23 cellular contexts compared by ENCODE assay signal in genomic region chr20:14984305-14984704, GRCh38.
"Had no signal": no experiment of that assay in that cellular context is flagged by ENCODE, and none has a peak within 500 bp of the region (broad histone marks: within the 10 kb centered on the region; RNA-seq: fewer than 3 reads in every experiment).

No MANE protein-coding gene starts in this region.

- H3K9ac ChIP-seq: KMS-11 had no signal

- H3K4me2 ChIP-seq: KMS-11 had no signal

- DNase-seq: activated B cell treated with CpG ODN at 0.5 μM for 24 hours; activated CD4-positive, alpha-beta memory T cell treated with anti-CD3 and anti-CD28 coated beads for 36 hours; activated CD4-positive, alpha-beta T cell treated with anti-CD3 and anti-CD28 coated beads for 1 hour; activated CD4-positive, alpha-beta T cell treated with anti-CD3 and anti-CD28 coated beads, Interleukin-2, amount 10 ng/mL, durations not matched to agents 24 days and 14 days; activated CD8-positive, alpha-beta memory T cell treated with anti-CD3 and anti-CD28 coated beads for 24 hours; activated effector memory CD4-positive, alpha-beta T cell treated with anti-CD3 and anti-CD28 coated beads, Interleukin-2, amount 50 U/mL, for 16 hours; activated naive CD4-positive, alpha-beta T cell treated with Interleukin-2 at 50 U/mL for 16 hours; activated naive CD8-positive, alpha-beta T cell treated with anti-CD3 and anti-CD28 coated beads for 36 hours; activated T-cell treated with anti-CD3 and anti-CD28 coated beads, Interleukin-2, amount 50 U/mL, for 4 hours; caudate nucleus; NCI-H1092; NCI-H1417; NCI-H1930; NCI-H2171; NCI-H2227 treated with DMSO at 0.1 percent for 48 hours; NCI-H526; NCI-H82; SIG-M5; T-cell; T-helper 2 cell; T1000 had no signal

- H3K27ac ChIP-seq: KMS-11 had no signal

- H3K27ac Mint-ChIP-seq: activated B cell treated with CpG ODN at 0.5 μM for 24 hours; activated CD4-positive, alpha-beta memory T cell treated with anti-CD3 and anti-CD28 coated beads for 36 hours; activated CD4-positive, alpha-beta T cell treated with anti-CD3 and anti-CD28 coated beads, Interleukin-2, amount 10 ng/mL, durations not matched to agents 24 days and 14 days; activated naive CD8-positive, alpha-beta T cell treated with anti-CD3 and anti-CD28 coated beads for 36 hours; T-cell had no signal

- H3K36me3 Mint-ChIP-seq: activated CD4-positive, alpha-beta memory T cell treated with anti-CD3 and anti-CD28 coated beads for 36 hours; T-cell had no signal

- H3K27me3 Mint-ChIP-seq: activated CD4-positive, alpha-beta memory T cell treated with anti-CD3 and anti-CD28 coated beads for 36 hours; activated CD4-positive, alpha-beta T cell treated with anti-CD3 and anti-CD28 coated beads, Interleukin-2, amount 10 ng/mL, durations not matched to agents 24 days and 14 days; activated naive CD8-positive, alpha-beta T cell treated with anti-CD3 and anti-CD28 coated beads for 36 hours; T-cell had no signal

- H3K4me3 Mint-ChIP-seq: activated B cell treated with CpG ODN at 0.5 μM for 24 hours; activated CD4-positive, alpha-beta memory T cell treated with anti-CD3 and anti-CD28 coated beads for 36 hours; activated CD4-positive, alpha-beta T cell treated with anti-CD3 and anti-CD28 coated beads, Interleukin-2, amount 10 ng/mL, durations not matched to agents 24 days and 14 days; activated naive CD8-positive, alpha-beta T cell treated with anti-CD3 and anti-CD28 coated beads for 36 hours; activated T-cell treated with anti-CD3 and anti-CD28 coated beads, Interleukin-2, amount 50 U/mL, for 4 hours; T-cell had no signal

- H3K4me1 Mint-ChIP-seq: activated B cell treated with CpG ODN at 0.5 μM for 24 hours; activated CD4-positive, alpha-beta T cell treated with anti-CD3 and anti-CD28 coated beads, Interleukin-2, amount 10 ng/mL, durations not matched to agents 24 days and 14 days; activated naive CD8-positive, alpha-beta T cell treated with anti-CD3 and anti-CD28 coated beads for 36 hours; T-cell had no signal

- ATAC-seq: activated T-cell treated with anti-CD3 and anti-CD28 coated beads, Interleukin-2, amount 50 U/mL, for 4 hours; T-cell had no signal

- FAIRE-seq: TTC549 had no signal
